ENCODE assay signal across 1 cellular context in genomic region chr9:14522627-14523379, GRCh38.
TF ChIP-seq lines count a peak whose summit lies in the region.

No MANE protein-coding gene starts in this region.

TF ChIP-seq in GM23338, 12 proteins besides CTCF, POLR2A, EP300 and RAD21 (continued from another document):
- TF ChIP-seq ZNF114 (CRISPR knock-in tag; IDR thresholded peaks at IDR 0.05) (no peak), CREB1 (CRISPR knock-in tag; IDR thresholded peaks at IDR 0.05; ENCODE audit: low read depth) (no peak), EZH2phosphoT487 (IDR thresholded peaks at IDR 0.05; ENCODE audit: unreplicated experiment) (no peak), STAT1 (IDR thresholded peaks at IDR 0.05; ENCODE audit: unreplicated experiment) (no peak), POLR2AphosphoS5 (IDR thresholded peaks at IDR 0.05; ENCODE audit: low read depth) (no peak)
- TF ChIP-seq, protein P1, sequence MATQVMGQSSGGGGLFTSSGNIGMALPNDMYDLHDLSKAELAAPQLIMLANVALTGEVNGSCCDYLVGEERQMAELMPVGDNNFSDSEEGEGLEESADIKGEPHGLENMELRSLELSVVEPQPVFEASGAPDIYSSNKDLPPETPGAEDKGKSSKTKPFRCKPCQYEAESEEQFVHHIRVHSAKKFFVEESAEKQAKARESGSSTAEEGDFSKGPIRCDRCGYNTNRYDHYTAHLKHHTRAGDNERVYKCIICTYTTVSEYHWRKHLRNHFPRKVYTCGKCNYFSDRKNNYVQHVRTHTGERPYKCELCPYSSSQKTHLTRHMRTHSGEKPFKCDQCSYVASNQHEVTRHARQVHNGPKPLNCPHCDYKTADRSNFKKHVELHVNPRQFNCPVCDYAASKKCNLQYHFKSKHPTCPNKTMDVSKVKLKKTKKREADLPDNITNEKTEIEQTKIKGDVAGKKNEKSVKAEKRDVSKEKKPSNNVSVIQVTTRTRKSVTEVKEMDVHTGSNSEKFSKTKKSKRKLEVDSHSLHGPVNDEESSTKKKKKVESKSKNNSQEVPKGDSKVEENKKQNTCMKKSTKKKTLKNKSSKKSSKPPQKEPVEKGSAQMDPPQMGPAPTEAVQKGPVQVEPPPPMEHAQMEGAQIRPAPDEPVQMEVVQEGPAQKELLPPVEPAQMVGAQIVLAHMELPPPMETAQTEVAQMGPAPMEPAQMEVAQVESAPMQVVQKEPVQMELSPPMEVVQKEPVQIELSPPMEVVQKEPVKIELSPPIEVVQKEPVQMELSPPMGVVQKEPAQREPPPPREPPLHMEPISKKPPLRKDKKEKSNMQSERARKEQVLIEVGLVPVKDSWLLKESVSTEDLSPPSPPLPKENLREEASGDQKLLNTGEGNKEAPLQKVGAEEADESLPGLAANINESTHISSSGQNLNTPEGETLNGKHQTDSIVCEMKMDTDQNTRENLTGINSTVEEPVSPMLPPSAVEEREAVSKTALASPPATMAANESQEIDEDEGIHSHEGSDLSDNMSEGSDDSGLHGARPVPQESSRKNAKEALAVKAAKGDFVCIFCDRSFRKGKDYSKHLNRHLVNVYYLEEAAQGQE (IDR thresholded peaks at IDR 0.05; ENCODE audit: unreplicated experiment), result no peak
TF ChIP-seq in GM23338: peak in this region for 0.
